8 cellular contexts compared by ENCODE assay signal in the genomic region with DNA sequence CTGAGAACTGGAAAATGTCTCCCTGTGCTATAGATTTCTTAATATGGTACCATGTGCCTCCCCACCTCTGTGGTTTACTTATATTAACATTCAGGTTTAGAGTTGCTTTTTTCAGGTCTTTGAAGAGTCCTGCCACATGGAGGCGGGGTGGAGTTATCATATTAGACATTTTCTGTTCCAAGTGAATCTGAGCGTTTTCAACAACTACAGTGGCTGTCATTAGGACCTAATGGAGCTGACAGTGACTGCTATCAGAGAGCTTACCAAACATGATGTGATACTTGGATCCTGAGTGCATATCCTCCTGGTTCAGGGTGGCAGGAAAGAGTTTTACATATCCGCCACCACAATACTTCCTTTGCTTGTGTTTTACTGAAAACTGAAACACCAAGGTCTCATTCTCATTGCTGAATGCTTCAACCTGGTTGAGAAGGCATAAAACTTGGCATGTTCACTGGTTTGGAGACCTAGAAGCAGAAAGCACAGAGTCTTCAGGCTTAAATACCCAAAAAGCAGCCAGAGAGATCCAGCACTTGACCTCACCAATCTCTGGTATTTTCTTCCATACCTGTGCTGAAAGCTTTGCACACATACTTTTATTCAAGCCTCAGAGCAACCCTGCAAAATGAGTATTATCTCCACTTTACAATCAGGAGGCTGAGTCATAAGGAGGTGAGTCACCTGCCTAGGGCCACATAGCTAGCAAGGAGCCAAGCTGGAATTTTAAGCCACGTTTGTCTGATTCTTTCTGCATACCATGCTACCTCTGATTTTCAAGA. TPM values are rescaled to one million over a fixed set of nuclear protein-coding genes. Genes with fewer than 3 reads are reported as not detected.
A peak's percentile ranks its signal among the peaks of the same experiment; 100 is the strongest.
DNase-seq lines count a peak whose midpoint lies in the region; ATAC-seq and TF ChIP-seq lines count a peak whose summit lies in the region.

No MANE protein-coding gene starts in this region.

- H3K27me3 ChIP-seq in BE2C, result no peaks in the 10 kb centered on the region
- H3K27me3 ChIP-seq in NT2/D1 (ENCODE audit: insufficient read depth, insufficient read length), result no peaks in the 10 kb centered on the region

- DNase-seq in BE2C (no peak), NT2/D1 (ENCODE audit: low read depth, low spot score) (peak; percentile 76), islet precursor cell (peak; percentile 95), ecto neural progenitor cell (ENCODE audit: low spot score) (no peak)
- peak; percentile 29 for DNase-seq in activated naive CD8-positive, alpha-beta T cell treated with anti-CD3 and anti-CD28 coated beads for 36 hours

- H3K27me3 Mint-ChIP-seq in activated naive CD8-positive, alpha-beta T cell treated with anti-CD3 and anti-CD28 coated beads for 36 hours, result no peaks in the 10 kb centered on the region
- no peaks in the 10 kb centered on the region for H3K27me3 Mint-ChIP-seq in stimulated activated memory B cell treated with anti-CD40 and anti-IgM and Interleukin-4, amounts not matched to agents 10 μg/mL and 1 μg/mL and 100 μg/mL, for 72 hours

- H3K4me3 ChIP-seq in BE2C (ENCODE audit: low read depth, low read length) (no peak overlapping the region), NT2/D1 (ENCODE audit: insufficient read length, low read depth) (no peak overlapping the region)

- peaks cover 35% of the 10 kb centered on the region for H3K4me1 Mint-ChIP-seq in activated naive CD8-positive, alpha-beta T cell treated with anti-CD3 and anti-CD28 coated beads for 36 hours
- H3K4me1 Mint-ChIP-seq in stimulated activated memory B cell treated with anti-CD40 and anti-IgM and Interleukin-4, amounts not matched to agents 10 μg/mL and 1 μg/mL and 100 μg/mL, for 72 hours, result peaks cover 43% of the 10 kb centered on the region

- peak overlapping the region; percentile 94 for H3K27ac Mint-ChIP-seq in activated naive CD8-positive, alpha-beta T cell treated with anti-CD3 and anti-CD28 coated beads for 36 hours
- H3K27ac Mint-ChIP-seq in stimulated activated memory B cell treated with anti-CD40 and anti-IgM and Interleukin-4, amounts not matched to agents 10 μg/mL and 1 μg/mL and 100 μg/mL, for 72 hours, result peak overlapping the region; percentile 88

- no peaks in the 10 kb centered on the region for H3K9me3 Mint-ChIP-seq in activated naive CD8-positive, alpha-beta T cell treated with anti-CD3 and anti-CD28 coated beads for 36 hours
- H3K9me3 Mint-ChIP-seq in stimulated activated memory B cell treated with anti-CD40 and anti-IgM and Interleukin-4, amounts not matched to agents 10 μg/mL and 1 μg/mL and 100 μg/mL, for 72 hours, result no peaks in the 10 kb centered on the region

- no peaks in the 10 kb centered on the region for H3K4me1 ChIP-seq in BE2C
- H3K4me1 ChIP-seq in NT2/D1 (ENCODE audit: insufficient read depth, insufficient read length), result peaks cover 10% of the 10 kb centered on the region

- H3K36me3 Mint-ChIP-seq in activated naive CD8-positive, alpha-beta T cell treated with anti-CD3 and anti-CD28 coated beads for 36 hours, result no peaks in the 10 kb centered on the region
- H3K36me3 Mint-ChIP-seq in stimulated activated memory B cell treated with anti-CD40 and anti-IgM and Interleukin-4, amounts not matched to agents 10 μg/mL and 1 μg/mL and 100 μg/mL, for 72 hours, result no peaks in the 10 kb centered on the region

- peak overlapping the region; percentile 35 for H3K4me3 Mint-ChIP-seq in activated naive CD8-positive, alpha-beta T cell treated with anti-CD3 and anti-CD28 coated beads for 36 hours
- no peak overlapping the region for H3K4me3 Mint-ChIP-seq in stimulated activated memory B cell treated with anti-CD40 and anti-IgM and Interleukin-4, amounts not matched to agents 10 μg/mL and 1 μg/mL and 100 μg/mL, for 72 hours

- H3K9me3 ChIP-seq in BE2C (no peaks in the 10 kb centered on the region), NT2/D1 (ENCODE audit: insufficient read depth, low read length) (no peaks in the 10 kb centered on the region)

- ATAC-seq in GM18867 (IDR thresholded peaks at IDR 0.05; ENCODE audit: unreplicated experiment) (peak; percentile 77), HG02981 (IDR thresholded peaks at IDR 0.05; ENCODE audit: unreplicated experiment) (peak; percentile 89)
- ATAC-seq in stimulated activated memory B cell treated with anti-CD40 and anti-IgM and Interleukin-4, amounts not matched to agents 10 μg/mL and 1 μg/mL and 100 μg/mL, for 72 hours, result peak; percentile 75

- no peak overlapping the region for H3K9ac ChIP-seq in NT2/D1 (ENCODE audit: insufficient read length, low read depth)

- H3K36me3 ChIP-seq in BE2C (no peaks in the 10 kb centered on the region), NT2/D1 (ENCODE audit: insufficient read depth, insufficient read length, low read length) (no peaks in the 10 kb centered on the region)

- TF ChIP-seq CTCF in BE2C (IDR thresholded peaks at IDR 0.05; ENCODE audit: low read depth, low read length), result peak; percentile 14; the same call in 1 of the 2 replicates

RNA-seq across cellular contexts. Expression of a gene that starts 47.4 kb away (rescaled TPM):
- 20.4 TPM for polyA plus RNA-seq in BE2C (2012; ENCODE audit: insufficient read depth, insufficient read length, low read depth)
- total RNA-seq in activated naive CD8-positive, alpha-beta T cell treated with anti-CD3 and anti-CD28 coated beads for 36 hours, result 10 to 100 TPM; 52.5 to 55.9 TPM

RNA-seq across cellular contexts. Expression of a gene that starts 50.4 kb away (rescaled TPM):
- 10.8 TPM for polyA plus RNA-seq in BE2C (2012; ENCODE audit: insufficient read depth, insufficient read length, low read depth)
- total RNA-seq in activated naive CD8-positive, alpha-beta T cell treated with anti-CD3 and anti-CD28 coated beads for 36 hours, result 10 to 100 TPM; 53.5 to 55.0 TPM

Comparison
In these comparisons a context has a peak if more than half of its experiments do, and no peak if none do; other contexts are left out.
1. DNase-seq: peak in NT2/D1 (single experiment), activated naive CD8-positive, alpha-beta T cell treated with anti-CD3 and anti-CD28 coated beads for 36 hours (single experiment) and islet precursor cell (single experiment); none in BE2C (single experiment) and ecto neural progenitor cell (single experiment).
2. Peak in every context shown above with its lines, with median percentiles within 50 percentile points of each other: ATAC-seq.